In the genomic region with DNA sequence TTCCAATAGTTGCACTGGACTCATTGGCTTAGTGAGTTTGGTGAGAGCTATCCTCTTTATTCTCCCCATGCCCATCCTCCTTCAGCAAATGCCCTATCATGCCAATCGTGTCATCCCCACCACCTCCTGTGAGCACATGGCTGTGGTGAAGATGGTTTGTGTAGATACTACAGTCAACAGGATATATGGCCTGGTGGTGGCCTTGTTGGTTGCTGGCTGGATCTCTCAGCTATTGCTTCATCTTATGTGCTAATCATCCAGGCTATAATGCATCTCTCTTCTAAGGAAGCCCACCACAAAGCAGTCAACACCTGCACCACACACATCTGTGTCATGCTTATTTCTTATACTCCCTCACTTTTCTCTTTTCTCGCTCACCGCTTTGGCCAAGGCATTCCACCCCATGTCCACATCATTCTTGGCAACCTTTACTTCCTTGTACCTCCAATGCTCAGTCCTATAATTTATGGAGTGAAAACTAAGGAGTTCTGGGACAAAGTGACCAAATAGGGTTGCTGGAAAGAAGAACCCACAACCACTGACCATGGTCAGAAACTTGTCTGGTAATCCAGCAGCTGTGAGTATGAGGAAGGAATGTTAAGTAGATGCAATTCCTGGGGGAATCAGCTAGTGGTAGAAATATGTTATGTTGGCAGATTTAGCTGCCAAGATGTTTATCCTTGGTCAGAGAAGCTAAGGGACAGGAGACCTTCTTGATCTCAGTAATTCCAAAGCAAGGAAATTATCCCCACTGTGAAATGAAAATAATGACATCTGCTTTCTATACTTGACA, we compare ENCODE assay signal across 26 cellular contexts. TPM values are rescaled to one million over a fixed set of nuclear protein-coding genes. Genes with fewer than 3 reads are reported as not detected.
DNase-seq lines count a peak whose midpoint lies in the region; ATAC-seq, FAIRE-seq and TF ChIP-seq lines count a peak whose summit lies in the region.
"Had no signal": no experiment of that assay in that cellular context is flagged by ENCODE, and none has a peak within 500 bp of the region (broad histone marks: within the 10 kb centered on the region; RNA-seq: fewer than 3 reads in every experiment).

No MANE protein-coding gene starts in this region.

- H3K36me3 Mint-ChIP-seq in CD8-positive, alpha-beta T cell, result peaks cover 14% of the 10 kb centered on the region
- peaks cover 19% of the 10 kb centered on the region for H3K36me3 Mint-ChIP-seq in activated CD4-positive, alpha-beta T cell treated with anti-CD3 and anti-CD28 coated beads, Interleukin-2, amount 10 ng/mL, durations not matched to agents 24 days and 14 days (ENCODE audit: low read depth)

- H3K9me3 ChIP-seq in CD8-positive, alpha-beta T cell (ENCODE audit: low read length), result no peaks in the 10 kb centered on the region
- no peaks in the 10 kb centered on the region for H3K9me3 ChIP-seq in adipocyte (ENCODE audit: control insufficient read depth, low read length)

- H3K27me3 ChIP-seq in CD8-positive, alpha-beta T cell (ENCODE audit: insufficient read depth, low read length), result no peaks in the 10 kb centered on the region
- peaks cover 4% of the 10 kb centered on the region for H3K27me3 ChIP-seq in adipocyte (replicated peaks; ENCODE audit: control insufficient read depth, insufficient read depth, low read length)
- H3K27me3 ChIP-seq: hepatocyte had no signal

- H3K9ac ChIP-seq in adipocyte (ENCODE audit: low read length), result no peak overlapping the region

- H3K27me3 Mint-ChIP-seq in CD8-positive, alpha-beta T cell (ENCODE audit: low read depth), result no peaks in the 10 kb centered on the region
- H3K27me3 Mint-ChIP-seq in activated CD4-positive, alpha-beta T cell treated with anti-CD3 and anti-CD28 coated beads, Interleukin-2, amount 10 ng/mL, durations not matched to agents 24 days and 14 days, result no peaks in the 10 kb centered on the region
- H3K27me3 Mint-ChIP-seq: activated naive CD4-positive, alpha-beta T cell treated with anti-CD3 and anti-CD28 coated beads, Interleukin-2, amount 50 U/mL, for 24 hours; memory B cell had no signal

- CTCF ChIA-PET in CD8-positive, alpha-beta T cell (lab: Charles Lee), result interaction anchor here (0.7 to 3.2 kb wide), 2 partner anchors 35 to 897 kb away, joined by 4 to 13 read pairs; a partner anchor contains a TSS

- H3K4me1 ChIP-seq in CD8-positive, alpha-beta T cell (ENCODE audit: insufficient read depth, low read length), result no peaks in the 10 kb centered on the region
- H3K4me1 ChIP-seq in adipocyte (ENCODE audit: control insufficient read depth, insufficient read depth, low read length), result peaks cover 12% of the 10 kb centered on the region

- intact Hi-C loops in CD8-positive, alpha-beta T cell (cut with DNase I, micrococcal nuclease), result no loop called here
- intact Hi-C loops in activated CD4-positive, alpha-beta T cell treated with anti-CD3 and anti-CD28 coated beads, Interleukin-2, amount 10 ng/mL, durations not matched to agents 24 days and 14 days (cut with micrococcal nuclease), result no loop called here

- no peak overlapping the region for H3K27ac ChIP-seq in CD8-positive, alpha-beta T cell (ENCODE audit: low read depth, low read length)
- H3K27ac ChIP-seq: hepatocyte had no signal

- H3K4me3 Mint-ChIP-seq in CD8-positive, alpha-beta T cell, result no peak overlapping the region
- no peak overlapping the region for H3K4me3 Mint-ChIP-seq in activated CD4-positive, alpha-beta T cell treated with anti-CD3 and anti-CD28 coated beads, Interleukin-2, amount 10 ng/mL, durations not matched to agents 24 days and 14 days
- H3K4me3 Mint-ChIP-seq: activated naive CD4-positive, alpha-beta T cell treated with anti-CD3 and anti-CD28 coated beads, Interleukin-2, amount 50 U/mL, for 24 hours; GM23338; memory B cell had no signal

- peak overlapping the region; percentile 41 for H3K27ac Mint-ChIP-seq in CD8-positive, alpha-beta T cell
- no peak overlapping the region for H3K27ac Mint-ChIP-seq in activated CD4-positive, alpha-beta T cell treated with anti-CD3 and anti-CD28 coated beads, Interleukin-2, amount 10 ng/mL, durations not matched to agents 24 days and 14 days
- H3K27ac Mint-ChIP-seq: activated naive CD4-positive, alpha-beta T cell treated with anti-CD3 and anti-CD28 coated beads, Interleukin-2, amount 50 U/mL, for 24 hours; GM23338; memory B cell had no signal

- peak; percentile 41 for FAIRE-seq in GM12891 (lab: Jason Lieb, UNC)
- FAIRE-seq: frontal cortex had no signal

- no peak overlapping the region for H3K4me3 ChIP-seq in CD8-positive, alpha-beta T cell (ENCODE audit: low read depth, low read length)
- no peak overlapping the region for H3K4me3 ChIP-seq in adipocyte (ENCODE audit: low read length)
- H3K4me3 ChIP-seq: GM23338, hepatocyte had no signal

- no peaks in the 10 kb centered on the region for H3K4me1 Mint-ChIP-seq in CD8-positive, alpha-beta T cell (ENCODE audit: low read depth)
- H3K4me1 Mint-ChIP-seq in activated CD4-positive, alpha-beta T cell treated with anti-CD3 and anti-CD28 coated beads, Interleukin-2, amount 10 ng/mL, durations not matched to agents 24 days and 14 days, result no peaks in the 10 kb centered on the region
- H3K4me1 Mint-ChIP-seq: activated naive CD4-positive, alpha-beta T cell treated with anti-CD3 and anti-CD28 coated beads, Interleukin-2, amount 50 U/mL, for 24 hours; GM23338 had no signal

- no peak for TF ChIP-seq CTCF in CD8-positive, alpha-beta T cell (IDR thresholded peaks at IDR 0.05)

- H3K36me3 ChIP-seq in CD8-positive, alpha-beta T cell (ENCODE audit: insufficient read depth, low read length), result no peaks in the 10 kb centered on the region
- no peaks in the 10 kb centered on the region for H3K36me3 ChIP-seq in adipocyte (ENCODE audit: control insufficient read depth, insufficient read depth, low read length, severe bottlenecking)

- POLR2A ChIA-PET in CD8-positive, alpha-beta T cell (lab: Charles Lee), result interaction anchor here (1.1 kb wide), 1 partner anchor 35 kb away, joined by 3 read pairs; a partner anchor contains a TSS

- TF ChIP-seq POLR2A in GM12891 (IDR thresholded peaks at IDR 0.05; ENCODE audit: low read depth, low read length), result no peak

- no peak for DNase-seq in CD8-positive, alpha-beta T cell
- DNase-seq in GM12891 (ENCODE audit: insufficient read length, low spot score) (no peak), adipocyte (ENCODE audit: low read depth) (peak; percentile 10), myocyte (ENCODE audit: low read depth) (peak; percentile 76), NCI-H1105 treated with DMSO at 0.1 percent for 48 hours (lab: John Stamatoyannopoulos, UW) (no peak)
- DNase-seq in activated CD4-positive, alpha-beta T cell treated with anti-CD3 and anti-CD28 coated beads, Interleukin-2, amount 10 ng/mL, durations not matched to agents 24 days and 14 days, result no peak
- DNase-seq: effector CD4-positive, alpha-beta T cell; erythroblast; KBM-7; left colon; NCI-H1092 treated with DMSO at 0.1 percent for 48 hours; NCI-H2029 treated with DMSO at 0.1 percent for 48 hours; NCI-H2227 treated with DMSO at 0.1 percent for 48 hours; NCI-H69; retina; RPMI8226 had no signal

- peaks cover 11% of the 10 kb centered on the region for H3K9me3 Mint-ChIP-seq in CD8-positive, alpha-beta T cell
- H3K9me3 Mint-ChIP-seq in activated CD4-positive, alpha-beta T cell treated with anti-CD3 and anti-CD28 coated beads, Interleukin-2, amount 10 ng/mL, durations not matched to agents 24 days and 14 days, result peaks cover 6% of the 10 kb centered on the region

- no peak for ATAC-seq in CD8-positive, alpha-beta T cell
- no peak for ATAC-seq in HG03045 (IDR thresholded peaks at IDR 0.05; ENCODE audit: unreplicated experiment)
- ATAC-seq: GM23338, left colon had no signal

TF ChIP-seq in GM12891, 5 proteins besides CTCF, POLR2A, EP300 and RAD21:
- no peak for TF ChIP-seq PAX5 (IDR thresholded peaks at IDR 0.05; ENCODE audit: insufficient read depth, low read length, severe bottlenecking)
- TF ChIP-seq POU2F2 (IDR thresholded peaks at IDR 0.05; ENCODE audit: low read depth, low read length), result no peak
- TF ChIP-seq POLR2AphosphoS5 (IDR thresholded peaks at IDR 0.05; ENCODE audit: low read depth, low read length), result no peak
- TF ChIP-seq SPI1 (IDR thresholded peaks at IDR 0.05; ENCODE audit: low read depth, low read length), result no peak
- TF ChIP-seq TAF1 (IDR thresholded peaks at IDR 0.05; ENCODE audit: low read depth, low read length), result no peak

RNA-seq across cellular contexts. Expression of a gene that starts 16.3 kb away (rescaled TPM):
- total RNA-seq in CD8-positive, alpha-beta T cell, result not detected
- polyA plus RNA-seq in GM12891 (2012; ENCODE audit: low read depth, missing spikeins), result 0.05 TPM
- not detected in 2 replicates for total RNA-seq in myocyte
- polyA plus RNA-seq in myocyte (2012), result not detected
- total RNA-seq in activated CD4-positive, alpha-beta T cell treated with anti-CD3 and anti-CD28 coated beads, Interleukin-2, amount 10 ng/mL, durations not matched to agents 24 days and 14 days, result 0.16 TPM in 1 of 2 replicates, not detected in the other
- total RNA-seq: frontal cortex, hepatocyte, HT-29, left colon, osteocyte, temporal lobe had no signal
- polyA plus RNA-seq: AG04450, GM23338, hepatocyte had no signal

RNA-seq across cellular contexts. Expression of a gene that starts 30.3 kb away (rescaled TPM):
- 100 to 1,000 TPM; 190 to 192 TPM for total RNA-seq in CD8-positive, alpha-beta T cell
- 243 TPM for polyA plus RNA-seq in GM12891 (2012; ENCODE audit: low read depth, missing spikeins)
- 61.0 and 81.6 TPM in 2 replicates for total RNA-seq in myocyte
- polyA plus RNA-seq in myocyte (2012), result 63.1 TPM
- total RNA-seq in activated CD4-positive, alpha-beta T cell treated with anti-CD3 and anti-CD28 coated beads, Interleukin-2, amount 10 ng/mL, durations not matched to agents 24 days and 14 days, result 104 and 107 TPM in 2 replicates

RNA-seq across cellular contexts. Expression of a gene that starts 34.1 kb away (rescaled TPM):
- total RNA-seq in CD8-positive, alpha-beta T cell, result 1 to 10 TPM in 1 of 2 experiments, under 1 TPM in 1; 0.78 to 1.4 TPM
- polyA plus RNA-seq in GM12891 (2012; ENCODE audit: low read depth, missing spikeins), result 0.12 TPM
- not detected in 2 replicates for total RNA-seq in myocyte
- polyA plus RNA-seq in myocyte (2012), result 0.06 TPM
- total RNA-seq in activated CD4-positive, alpha-beta T cell treated with anti-CD3 and anti-CD28 coated beads, Interleukin-2, amount 10 ng/mL, durations not matched to agents 24 days and 14 days, result 0.38 TPM in 1 of 2 replicates, not detected in the other
- total RNA-seq: frontal cortex, GM23338, hepatocyte, HT-29, left colon, osteocyte had no signal
- polyA plus RNA-seq: AG04450, GM23338, hepatocyte had no signal

RNA-seq across cellular contexts. Expression of a gene that starts 35.0 kb away (rescaled TPM):
- total RNA-seq in CD8-positive, alpha-beta T cell, result 1 to 10 TPM; 3.8 to 6.0 TPM
- 18.7 TPM for polyA plus RNA-seq in GM12891 (2012; ENCODE audit: low read depth, missing spikeins)
- 36.3 and 45.8 TPM in 2 replicates for total RNA-seq in myocyte
- 17.4 TPM for polyA plus RNA-seq in myocyte (2012)
- 9.3 and 9.7 TPM in 2 replicates for total RNA-seq in activated CD4-positive, alpha-beta T cell treated with anti-CD3 and anti-CD28 coated beads, Interleukin-2, amount 10 ng/mL, durations not matched to agents 24 days and 14 days

Comparison
In these comparisons a context has a peak if more than half of its experiments do, and no peak if none do; other contexts are left out.
1. DNase-seq: peak in adipocyte (single experiment) and myocyte (single experiment); none in CD8-positive, alpha-beta T cell (0 of 7), GM12891 (single experiment), NCI-H1105 treated with DMSO at 0.1 percent for 48 hours (single experiment) and activated CD4-positive, alpha-beta T cell treated with anti-CD3 and anti-CD28 coated beads, Interleukin-2, amount 10 ng/mL, durations not matched to agents 24 days and 14 days (single experiment).